Comparison of ENCODE assay signal across 22 cellular contexts in genomic region chr2:166333809-166334208, GRCh38.
"Had no signal": no experiment of that assay in that cellular context is flagged by ENCODE, and none has a peak within 500 bp of the region (broad histone marks: within the 10 kb centered on the region; RNA-seq: fewer than 3 reads in every experiment).

No MANE protein-coding gene starts in this region.

- H3K36me3 ChIP-seq: adrenal gland, gastroesophageal sphincter, suprapubic skin, upper lobe of left lung had no signal

- H3K36me3 Mint-ChIP-seq: activated naive CD4-positive, alpha-beta T cell treated with anti-CD3 and anti-CD28 coated beads, Interleukin-2, amount 10 ng/mL, durations not matched to agents 7 days and 5 days; brain had no signal

- H3K27me3 ChIP-seq: adrenal gland, gastroesophageal sphincter, suprapubic skin, upper lobe of left lung had no signal

- H3K27ac Mint-ChIP-seq: activated CD8-positive, alpha-beta T cell treated with anti-CD3 and anti-CD28 coated beads, Interleukin-2, amount 10 ng/mL, durations not matched to agents 7 days and 5 days; activated naive CD4-positive, alpha-beta T cell treated with anti-CD3 and anti-CD28 coated beads, Interleukin-2, amount 10 ng/mL, durations not matched to agents 7 days and 5 days; brain; dendritic cell treated with granulocyte-macrophage colony-stimulating factor and Interleukin-4, amounts not matched to agents 40 ng/mL and 50 ng/mL, for 4 days; effector memory CD8-positive, alpha-beta T cell; nephron progenitor cell had no signal

- DNase-seq: activated CD8-positive, alpha-beta memory T cell treated with anti-CD3 and anti-CD28 coated beads, Interleukin-2, amount 50 U/mL, for 48 hours; activated CD8-positive, alpha-beta T cell treated with anti-CD3 and anti-CD28 coated beads, Interleukin-2, amount 10 ng/mL, durations not matched to agents 7 days and 5 days; activated naive CD4-positive, alpha-beta T cell treated with anti-CD3 and anti-CD28 coated beads, Interleukin-2, amount 10 ng/mL, durations not matched to agents 7 days and 5 days; adrenal gland; cerebellar nuclear complex; effector memory CD8-positive, alpha-beta T cell; erythroblast; kidney; left ventricle myocardium superior; mesendoderm; nephron progenitor cell; psoas muscle; stimulated activated CD4-positive, alpha-beta T cell treated with anti-CD3 and anti-CD28 coated beads, Interleukin-2, amount 100 ng/mL, for 48 hours; stimulated activated CD8-positive, alpha-beta memory T cell treated with anti-CD3 and anti-CD28 coated beads, Interleukin-4, amount 100 ng/mL, for 48 hours; stimulated activated naive CD8-positive, alpha-beta T cell treated with anti-CD3 and anti-CD28 coated beads, Interleukin-15, Interleukin-2, amounts not matched to agents 100 U/mL and 50 U/mL, for 24 hours; T1000; upper lobe of left lung had no signal

- H3K27me3 Mint-ChIP-seq: activated naive CD4-positive, alpha-beta T cell treated with anti-CD3 and anti-CD28 coated beads, Interleukin-2, amount 10 ng/mL, durations not matched to agents 7 days and 5 days; brain; dendritic cell treated with granulocyte-macrophage colony-stimulating factor and Interleukin-4, amounts not matched to agents 40 ng/mL and 50 ng/mL, for 4 days; effector memory CD8-positive, alpha-beta T cell had no signal

- FAIRE-seq: kidney had no signal

- H3K27ac ChIP-seq: adrenal gland, gastroesophageal sphincter, psoas muscle, suprapubic skin, upper lobe of left lung had no signal

- H3K9me3 ChIP-seq: adrenal gland, gastroesophageal sphincter, psoas muscle, suprapubic skin, upper lobe of left lung had no signal

- H3K4me3 Mint-ChIP-seq: activated CD8-positive, alpha-beta T cell treated with anti-CD3 and anti-CD28 coated beads, Interleukin-2, amount 10 ng/mL, durations not matched to agents 7 days and 5 days; activated naive CD4-positive, alpha-beta T cell treated with anti-CD3 and anti-CD28 coated beads, Interleukin-2, amount 10 ng/mL, durations not matched to agents 7 days and 5 days; brain; dendritic cell treated with granulocyte-macrophage colony-stimulating factor and Interleukin-4, amounts not matched to agents 40 ng/mL and 50 ng/mL, for 4 days; effector memory CD8-positive, alpha-beta T cell; nephron progenitor cell had no signal

- H3K4me1 ChIP-seq: adrenal gland, gastroesophageal sphincter, psoas muscle, suprapubic skin, upper lobe of left lung had no signal

- ATAC-seq: activated CD8-positive, alpha-beta T cell treated with anti-CD3 and anti-CD28 coated beads, Interleukin-2, amount 10 ng/mL, durations not matched to agents 7 days and 5 days; effector memory CD8-positive, alpha-beta T cell; gastroesophageal sphincter; left ventricle myocardium superior; psoas muscle; sciatic nerve; stimulated activated naive CD8-positive, alpha-beta T cell treated with anti-CD3 and anti-CD28 coated beads, Interleukin-15, Interleukin-2, amounts not matched to agents 100 U/mL and 50 U/mL, for 24 hours had no signal

- H3K9me3 Mint-ChIP-seq: activated naive CD4-positive, alpha-beta T cell treated with anti-CD3 and anti-CD28 coated beads, Interleukin-2, amount 10 ng/mL, durations not matched to agents 7 days and 5 days; brain; dendritic cell treated with granulocyte-macrophage colony-stimulating factor and Interleukin-4, amounts not matched to agents 40 ng/mL and 50 ng/mL, for 4 days; nephron progenitor cell had no signal

- H3K4me3 ChIP-seq: adrenal gland, gastroesophageal sphincter, psoas muscle, suprapubic skin, upper lobe of left lung had no signal

- H3K4me1 Mint-ChIP-seq: activated naive CD4-positive, alpha-beta T cell treated with anti-CD3 and anti-CD28 coated beads, Interleukin-2, amount 10 ng/mL, durations not matched to agents 7 days and 5 days; brain; nephron progenitor cell had no signal
